ENCODE assay signal across 8 cellular contexts in the genomic region with DNA sequence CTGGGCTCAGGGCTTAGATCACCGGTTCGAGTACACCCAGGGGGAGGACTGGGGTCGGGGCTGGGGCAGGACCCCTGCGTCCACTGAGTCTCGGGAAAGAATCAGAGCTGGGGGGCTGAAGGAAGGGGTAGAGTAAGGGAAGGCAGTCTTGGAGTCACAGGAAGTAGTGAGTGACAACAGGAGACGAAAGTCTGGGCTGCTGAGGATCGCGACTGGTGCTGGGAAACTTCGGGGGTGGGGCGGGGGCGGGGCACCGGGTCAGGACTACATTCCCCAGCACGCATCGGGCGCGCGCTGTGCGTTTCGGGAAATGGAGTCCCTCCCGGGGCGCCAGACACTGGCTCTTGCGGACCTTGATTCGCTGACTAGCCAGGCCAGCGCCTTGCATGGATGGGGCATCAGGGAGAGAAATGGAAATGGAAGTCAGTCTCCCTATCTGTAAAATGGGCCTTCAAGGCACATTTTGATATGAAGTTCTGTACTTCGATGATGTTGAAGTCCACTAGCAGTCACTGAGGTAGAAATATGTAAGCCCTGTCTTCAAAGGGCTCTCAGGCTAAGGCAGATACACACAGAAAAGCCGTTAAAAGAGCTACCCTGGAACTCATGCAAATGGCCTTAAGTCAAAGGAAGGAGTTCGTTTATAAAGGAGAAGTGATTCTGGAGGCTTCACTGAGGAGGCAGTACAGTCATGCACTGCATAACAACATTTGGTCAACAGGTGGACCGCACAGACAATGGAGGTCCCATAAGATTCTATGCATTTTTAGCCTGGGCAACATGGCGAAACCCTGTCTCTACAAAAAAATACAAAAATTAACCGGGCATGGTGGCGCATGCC. TPM values are rescaled to one million over a fixed set of nuclear protein-coding genes. Genes with fewer than 3 reads are reported as not detected.
A peak's percentile ranks its signal among the peaks of the same experiment; 100 is the strongest.
DNase-seq lines count a peak whose midpoint lies in the region; ATAC-seq and TF ChIP-seq lines count a peak whose summit lies in the region.

No MANE protein-coding gene starts in this region.

- H3K9ac ChIP-seq in ES-I3 (ENCODE audit: low read depth, low read length) = peak overlapping the region; percentile 88

- no peaks in the 10 kb centered on the region for H3K27me3 Mint-ChIP-seq in activated T-helper 17 cell treated with anti-CD3 and anti-CD28 coated beads, Interleukin-2, amount 50 U/mL, for 72 hours

- H3K4me3 Mint-ChIP-seq in activated T-helper 17 cell treated with anti-CD3 and anti-CD28 coated beads, Interleukin-2, amount 50 U/mL, for 72 hours = peak overlapping the region; percentile 74

- no peaks in the 10 kb centered on the region for H3K9me3 Mint-ChIP-seq in activated T-helper 17 cell treated with anti-CD3 and anti-CD28 coated beads, Interleukin-2, amount 50 U/mL, for 72 hours

- ATAC-seq in HG03342 (IDR thresholded peaks at IDR 0.05; ENCODE audit: unreplicated experiment) = peak; percentile 43
- ATAC-seq in activated T-helper 17 cell treated with anti-CD3 and anti-CD28 coated beads, Interleukin-2, amount 50 U/mL, for 72 hours (replicated peaks) = peak; percentile 64

- H3K27ac Mint-ChIP-seq in activated T-helper 17 cell treated with anti-CD3 and anti-CD28 coated beads, Interleukin-2, amount 50 U/mL, for 72 hours = peak overlapping the region; percentile 79

- peaks cover 23% of the 10 kb centered on the region for H3K4me1 Mint-ChIP-seq in activated T-helper 17 cell treated with anti-CD3 and anti-CD28 coated beads, Interleukin-2, amount 50 U/mL, for 72 hours

- H3K4me1 ChIP-seq in ES-I3 (ENCODE audit: insufficient read depth, low read length) = peaks cover 9% of the 10 kb centered on the region

- H3K36me3 ChIP-seq in ES-I3 (ENCODE audit: insufficient read depth, low read length) = no peaks in the 10 kb centered on the region; the same call in 1 of the 2 replicates

- peaks cover 10% of the 10 kb centered on the region for H3K36me3 Mint-ChIP-seq in activated T-helper 17 cell treated with anti-CD3 and anti-CD28 coated beads, Interleukin-2, amount 50 U/mL, for 72 hours (ENCODE audit: low read depth)

- peak; percentile 87 for DNase-seq in fibroblast of gingiva (ENCODE audit: low read depth)
- DNase-seq in myocyte (ENCODE audit: low read depth) = peak; percentile 92
- DNase-seq in stimulated activated CD8-positive, alpha-beta memory T cell treated with anti-CD3 and anti-CD28 coated beads, Interleukin-7, amount 100 ng/mL, for 24 hours (ENCODE audit: low read depth) = peak; percentile 59
- no peak for DNase-seq in DMS79 treated with DMSO at 0.1 percent for 48 hours (lab: John Stamatoyannopoulos, UW)

- no peaks in the 10 kb centered on the region for H3K9me3 ChIP-seq in ES-I3 (ENCODE audit: control insufficient read depth, insufficient read depth, low read length)

TF ChIP-seq in PFSK-1, 5 proteins besides CTCF, POLR2A, EP300 and RAD21:
- TF ChIP-seq POLR2AphosphoS5 (IDR thresholded peaks at IDR 0.05; ENCODE audit: low read depth, low read length) = no peak
- TF ChIP-seq FOXP2 (optimal IDR thresholded peaks at IDR 0.05; ENCODE audit: borderline replicate concordance, extremely low read depth, extremely low read length, insufficient read depth) = peak; percentile 62
- TF ChIP-seq, protein P1, sequence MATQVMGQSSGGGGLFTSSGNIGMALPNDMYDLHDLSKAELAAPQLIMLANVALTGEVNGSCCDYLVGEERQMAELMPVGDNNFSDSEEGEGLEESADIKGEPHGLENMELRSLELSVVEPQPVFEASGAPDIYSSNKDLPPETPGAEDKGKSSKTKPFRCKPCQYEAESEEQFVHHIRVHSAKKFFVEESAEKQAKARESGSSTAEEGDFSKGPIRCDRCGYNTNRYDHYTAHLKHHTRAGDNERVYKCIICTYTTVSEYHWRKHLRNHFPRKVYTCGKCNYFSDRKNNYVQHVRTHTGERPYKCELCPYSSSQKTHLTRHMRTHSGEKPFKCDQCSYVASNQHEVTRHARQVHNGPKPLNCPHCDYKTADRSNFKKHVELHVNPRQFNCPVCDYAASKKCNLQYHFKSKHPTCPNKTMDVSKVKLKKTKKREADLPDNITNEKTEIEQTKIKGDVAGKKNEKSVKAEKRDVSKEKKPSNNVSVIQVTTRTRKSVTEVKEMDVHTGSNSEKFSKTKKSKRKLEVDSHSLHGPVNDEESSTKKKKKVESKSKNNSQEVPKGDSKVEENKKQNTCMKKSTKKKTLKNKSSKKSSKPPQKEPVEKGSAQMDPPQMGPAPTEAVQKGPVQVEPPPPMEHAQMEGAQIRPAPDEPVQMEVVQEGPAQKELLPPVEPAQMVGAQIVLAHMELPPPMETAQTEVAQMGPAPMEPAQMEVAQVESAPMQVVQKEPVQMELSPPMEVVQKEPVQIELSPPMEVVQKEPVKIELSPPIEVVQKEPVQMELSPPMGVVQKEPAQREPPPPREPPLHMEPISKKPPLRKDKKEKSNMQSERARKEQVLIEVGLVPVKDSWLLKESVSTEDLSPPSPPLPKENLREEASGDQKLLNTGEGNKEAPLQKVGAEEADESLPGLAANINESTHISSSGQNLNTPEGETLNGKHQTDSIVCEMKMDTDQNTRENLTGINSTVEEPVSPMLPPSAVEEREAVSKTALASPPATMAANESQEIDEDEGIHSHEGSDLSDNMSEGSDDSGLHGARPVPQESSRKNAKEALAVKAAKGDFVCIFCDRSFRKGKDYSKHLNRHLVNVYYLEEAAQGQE (IDR thresholded peaks at IDR 0.05; ENCODE audit: insufficient read depth in 1 of 2, low read depth in 2 of 2, low read length in 2 of 2) = no peak

RNA-seq across cellular contexts. Expression of a gene that starts 0.7 kb away (rescaled TPM):
- not detected for polyA plus RNA-seq in PFSK-1 (2012; ENCODE audit: insufficient read length, low read depth)
- under 1 TPM; 0.15 to 0.26 TPM for total RNA-seq in activated T-helper 17 cell treated with anti-CD3 and anti-CD28 coated beads, Interleukin-2, amount 50 U/mL, for 72 hours
- 4.2 and 5.6 TPM in 2 replicates for total RNA-seq in myocyte
- 10.2 TPM for polyA plus RNA-seq in myocyte (2012)

RNA-seq across cellular contexts. Expression of a gene that starts 3.2 kb away (rescaled TPM):
- 15.2 TPM for polyA plus RNA-seq in PFSK-1 (2012; ENCODE audit: insufficient read length, low read depth)
- total RNA-seq in activated T-helper 17 cell treated with anti-CD3 and anti-CD28 coated beads, Interleukin-2, amount 50 U/mL, for 72 hours = 10 to 100 TPM; 34.1 to 39.3 TPM
- total RNA-seq in myocyte = 25.4 and 35.4 TPM in 2 replicates
- polyA plus RNA-seq in myocyte (2012) = 31.3 TPM

RNA-seq across cellular contexts. Expression of a gene that starts 26.3 kb away (rescaled TPM):
- polyA plus RNA-seq in PFSK-1 (2012; ENCODE audit: insufficient read length, low read depth) = 27.8 TPM
- total RNA-seq in activated T-helper 17 cell treated with anti-CD3 and anti-CD28 coated beads, Interleukin-2, amount 50 U/mL, for 72 hours = 10 to 100 TPM; 32.2 to 40.7 TPM
- 11.6 and 14.9 TPM in 2 replicates for total RNA-seq in myocyte
- polyA plus RNA-seq in myocyte (2012) = 12.7 TPM

RNA-seq across cellular contexts. Expression of a gene that starts 51.8 kb away (rescaled TPM):
- polyA plus RNA-seq in PFSK-1 (2012; ENCODE audit: insufficient read length, low read depth) = 5.8 TPM
- total RNA-seq in activated T-helper 17 cell treated with anti-CD3 and anti-CD28 coated beads, Interleukin-2, amount 50 U/mL, for 72 hours = 10 to 100 TPM; 12.4 to 25.8 TPM
- 53.9 and 60.0 TPM in 2 replicates for total RNA-seq in myocyte
- 35.5 TPM for polyA plus RNA-seq in myocyte (2012)
